ENCODE assay signal across 11 cellular contexts in the genomic region with DNA sequence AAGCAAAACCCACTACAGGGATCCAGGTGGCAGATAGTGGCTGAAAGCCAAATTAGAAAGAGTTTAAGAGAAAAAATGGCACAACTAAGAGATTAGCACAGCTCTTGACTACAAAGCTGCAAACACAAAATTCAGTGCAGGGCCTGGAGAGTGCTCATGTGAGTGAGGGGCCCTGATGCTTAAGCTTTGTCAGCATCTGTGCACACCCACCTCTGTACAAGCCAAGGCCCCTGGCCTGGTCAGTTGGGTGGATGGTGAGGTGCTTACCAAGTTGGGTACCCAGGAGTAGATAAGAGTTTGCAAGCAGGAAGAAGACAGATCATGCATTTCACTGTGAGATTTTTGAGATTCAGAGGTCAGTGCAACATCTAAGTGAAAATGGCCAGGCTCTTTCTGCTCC.
A peak's percentile ranks its signal among the peaks of the same experiment; 100 is the strongest.
DNase-seq lines count a peak whose midpoint lies in the region; ATAC-seq and TF ChIP-seq lines count a peak whose summit lies in the region.
"Had no signal": no experiment of that assay in that cellular context is flagged by ENCODE, and none has a peak within 500 bp of the region (broad histone marks: within the 10 kb centered on the region; RNA-seq: fewer than 3 reads in every experiment).

No MANE protein-coding gene starts in this region.

- TF ChIP-seq CTCF in DND-41 (IDR thresholded peaks at IDR 0.05; ENCODE audit: borderline replicate concordance, extremely low read depth, low read length, poor library complexity, severe bottlenecking) (no peak), adrenal gland (IDR thresholded peaks at IDR 0.05) (no peak)

- H4K20me1 ChIP-seq in DND-41 (ENCODE audit: insufficient read depth, low read length) = no peaks in the 10 kb centered on the region

- DNase-seq in DND-41 (peak; percentile 39), occipital lobe (lab: John Stamatoyannopoulos, UW) (no peak), adrenal gland (no peak), MV-4-11 (lab: John Stamatoyannopoulos, UW) (no peak)
- DNase-seq in Jurkat, Clone E6-1 (ENCODE audit: low read depth, low spot score) = peak; percentile 35
- no peak for DNase-seq in effector memory CD8-positive, alpha-beta T cell
- DNase-seq: left lung, NCI-H446 treated with DMSO at 0.1 percent for 48 hours had no signal

- H3K36me3 ChIP-seq in DND-41 (ENCODE audit: insufficient read depth, low read length) = no peaks in the 10 kb centered on the region
- H3K36me3 ChIP-seq in adrenal gland (replicated peaks in 1 of 2) = no peaks in the 10 kb centered on the region
- H3K36me3 ChIP-seq: left lung had no signal

- no peak for TF ChIP-seq POLR2A in adrenal gland (IDR thresholded peaks at IDR 0.05)

- H2AFZ ChIP-seq in DND-41 (ENCODE audit: low read depth, low read length) = peak overlapping the region; percentile 41
- H2AFZ ChIP-seq: GM23338 had no signal

- H3K27ac Mint-ChIP-seq in effector memory CD8-positive, alpha-beta T cell = peak overlapping the region; percentile 34 to 69
- H3K27ac Mint-ChIP-seq: GM23338 had no signal

- no peaks in the 10 kb centered on the region for H3K36me3 Mint-ChIP-seq in effector memory CD8-positive, alpha-beta T cell (ENCODE audit: insufficient read depth)

- H3K9ac ChIP-seq in DND-41 (ENCODE audit: low read depth, low read length) = peak overlapping the region; percentile 51

- H3K4me1 ChIP-seq in DND-41 (ENCODE audit: insufficient read depth, low read length) = peaks cover 51% of the 10 kb centered on the region
- peaks cover 0 to 11% of the 10 kb centered on the region in 2 donors for H3K4me1 ChIP-seq in adrenal gland (replicated peaks in 1 of 2)

- H3K79me2 ChIP-seq in DND-41 (ENCODE audit: insufficient read depth, low read length) = no peaks in the 10 kb centered on the region

- intact Hi-C loops in adrenal gland (cut with DNase I) = no loop called here

- H3K9me3 Mint-ChIP-seq in effector memory CD8-positive, alpha-beta T cell = no peaks in the 10 kb centered on the region
- H3K9me3 Mint-ChIP-seq: GM23338 had no signal

- H3K27ac ChIP-seq in DND-41 (ENCODE audit: low read length) (peak overlapping the region; percentile 97), adrenal gland (peak overlapping the region in 2 of 5 donors; percentile 13 to 40)

- peak overlapping the region; percentile 19 to 40 for H3K4me3 Mint-ChIP-seq in effector memory CD8-positive, alpha-beta T cell
- H3K4me3 Mint-ChIP-seq: GM23338 had no signal

- H3K27me3 ChIP-seq in DND-41 (ENCODE audit: insufficient read depth, low read length, poor library complexity) (no peaks in the 10 kb centered on the region), adrenal gland (no peaks in the 10 kb centered on the region)
- H3K27me3 ChIP-seq: left lung had no signal

- H3K27me3 Mint-ChIP-seq in effector memory CD8-positive, alpha-beta T cell = no peaks in the 10 kb centered on the region

- H3K4me3 ChIP-seq in DND-41 (ENCODE audit: low read depth in 1 of 2, low read length in 2 of 2) (peak overlapping the region in 1 of 2 experiments; percentile 28; a peak in 2 of 4 replicates), adrenal gland (no peak overlapping the region)
- H3K4me3 ChIP-seq in Jurkat, Clone E6-1 (ENCODE audit: low read length) = no peak overlapping the region
- H3K4me3 ChIP-seq: GM23338, left lung had no signal

- H3K4me2 ChIP-seq in DND-41 (ENCODE audit: insufficient read depth, low read length) = peak overlapping the region; percentile 52
- H3K4me2 ChIP-seq: GM23338 had no signal

- H3K9me3 ChIP-seq in DND-41 (ENCODE audit: insufficient read depth, low read length, severe bottlenecking) = no peaks in the 10 kb centered on the region
- H3K9me3 ChIP-seq in adrenal gland (replicated peaks in 1 of 3) = no peaks in the 10 kb centered on the region
- H3K9me3 ChIP-seq: left lung had no signal

- peaks cover 23 to 27% of the 10 kb centered on the region in 2 donors for H3K4me1 Mint-ChIP-seq in effector memory CD8-positive, alpha-beta T cell (ENCODE audit: low read depth in 2 of 2)
- H3K4me1 Mint-ChIP-seq: GM23338 had no signal

- ATAC-seq in DND-41 (ENCODE audit: insufficient read depth, low read depth) (peak; percentile 10), GM18909 (IDR thresholded peaks at IDR 0.05; ENCODE audit: poor library complexity, unreplicated experiment) (peak; percentile 15), HG02588 (IDR thresholded peaks at IDR 0.05; ENCODE audit: unreplicated experiment) (no peak)
- ATAC-seq in effector memory CD8-positive, alpha-beta T cell (replicated peaks) = no peak
- ATAC-seq: GM23338 had no signal

Comparison
In these comparisons a context has a peak if more than half of its experiments do, and no peak if none do; other contexts are left out.
1. ATAC-seq: peak in DND-41 (single experiment) and GM18909 (single experiment); none in effector memory CD8-positive, alpha-beta T cell (single experiment) and HG02588 (single experiment).
2. DNase-seq: peak in DND-41 (single experiment) and Jurkat, Clone E6-1 (single experiment); none in effector memory CD8-positive, alpha-beta T cell (0 of 3), occipital lobe (single experiment), adrenal gland (0 of 7) and MV-4-11 (single experiment).